ENCODE assay signal across 23 cellular contexts in the genomic region with DNA sequence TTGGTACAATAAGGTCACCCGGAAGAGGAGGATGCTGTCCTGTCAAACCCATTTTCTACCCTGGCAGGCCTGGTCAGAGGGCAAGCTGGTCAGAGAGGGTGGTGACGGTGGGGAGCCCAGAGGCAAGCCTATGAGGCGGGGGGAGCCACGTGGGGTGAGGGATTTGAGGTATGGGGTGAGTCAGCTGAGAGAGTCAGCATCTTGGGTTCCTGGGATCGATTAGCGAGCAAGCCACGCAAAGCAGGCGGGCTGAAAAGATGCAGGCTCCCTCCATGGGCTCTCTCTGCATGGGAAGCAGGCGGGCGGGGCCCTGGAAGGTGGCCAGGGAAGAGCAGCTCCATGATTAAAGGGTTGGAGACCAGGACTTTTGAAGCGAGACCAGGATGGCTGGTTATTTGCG. TPM values are rescaled to one million over a fixed set of nuclear protein-coding genes. Genes with fewer than 3 reads are reported as not detected.
A peak's percentile ranks its signal among the peaks of the same experiment; 100 is the strongest.
DNase-seq lines count a peak whose midpoint lies in the region; ATAC-seq and TF ChIP-seq lines count a peak whose summit lies in the region.
"Had no signal": no experiment of that assay in that cellular context is flagged by ENCODE, and none has a peak within 500 bp of the region (broad histone marks: within the 10 kb centered on the region; RNA-seq: fewer than 3 reads in every experiment).

No MANE protein-coding gene starts in this region.

- ATAC-seq in SK-N-SH treated with all-trans-retinoic acid at 6 μM for 48 hours (0 out of 3 replicates have a peak, but pooled peaks have one; percentile 15), HG03159 (IDR thresholded peaks at IDR 0.05; ENCODE audit: unreplicated experiment) (no peak)
- ATAC-seq: activated T-cell treated with anti-CD3 and anti-CD28 coated beads, Interleukin-2, amount 50 U/mL, for 4 hours; naive thymus-derived CD4-positive, alpha-beta T cell; Right ventricle myocardium inferior had no signal

- TF ChIP-seq RAD21 in SK-N-SH (IDR thresholded peaks at IDR 0.05; ENCODE audit: low read length), result no peak

- H3K4me2 ChIP-seq in SK-N-SH (no peak overlapping the region), GM23248 (ENCODE audit: unreplicated experiment) (no peak overlapping the region)

- H3K4me1 ChIP-seq in SK-N-SH (ENCODE audit: control insufficient read depth in 1 of 2, insufficient read depth in 2 of 2, low read depth in 1 of 2, low read length in 1 of 2) (peaks cover 0 to 18% of the 10 kb centered on the region in 2 experiments; a peak in 1 of 4 replicates), GM23248 (ENCODE audit: insufficient read depth) (no peaks in the 10 kb centered on the region), endodermal cell (ENCODE audit: control insufficient read depth, insufficient read depth, low read length) (peaks cover 17% of the 10 kb centered on the region)
- H3K4me1 ChIP-seq: transverse colon had no signal

- no peaks in the 10 kb centered on the region for H4K20me1 ChIP-seq in SK-N-SH (ENCODE audit: insufficient read depth)
- H4K20me1 ChIP-seq in GM23248 (ENCODE audit: insufficient read depth), result no peaks in the 10 kb centered on the region

- 81% methylated on average over 9 of the region's 12 CpGs for WGBS in SK-N-SH (ENCODE audit: low lambda C conversion rate)
- WGBS in GM23248 (ENCODE audit: low coverage in 1 of 2, low lambda C conversion rate in 2 of 2, missing lambda C conversion rate in 2 of 2), 2 experiments, result 36 to 39% methylated on average over 8 to 12 of the region's 12 CpGs
- 89 to 98% methylated on average over 8 to 12 of the region's 12 CpGs for WGBS in endodermal cell (ENCODE audit: insufficient coverage in 1 of 2, insufficient read length in 1 of 2), 2 experiments

- POLR2A ChIA-PET in SK-N-SH (lab: Yijun Ruan, JAX), result no interaction called here
- POLR2A ChIA-PET in activated CD4-positive, alpha-beta memory T cell treated with anti-CD3 and anti-CD28 coated beads for 36 hours (lab: Charles Lee), result no interaction called here

- H3K79me2 ChIP-seq in SK-N-SH (ENCODE audit: insufficient read depth) (no peaks in the 10 kb centered on the region), GM23248 (ENCODE audit: insufficient read depth) (no peaks in the 10 kb centered on the region)

- no peak overlapping the region for H3K27ac Mint-ChIP-seq in endodermal cell
- no peak overlapping the region for H3K27ac Mint-ChIP-seq in activated CD4-positive, alpha-beta memory T cell treated with anti-CD3 and anti-CD28 coated beads for 36 hours
- H3K27ac Mint-ChIP-seq: CD4-positive, alpha-beta memory T cell; naive thymus-derived CD4-positive, alpha-beta T cell had no signal

- no peak for TF ChIP-seq CTCF in SK-N-SH (IDR thresholded peaks at IDR 0.05)
- TF ChIP-seq CTCF in endodermal cell (conservative IDR thresholded peaks at IDR 0.05), result no peak

- H3K36me3 ChIP-seq in SK-N-SH (replicated peaks in 1 of 2; ENCODE audit: control insufficient read depth in 1 of 2, insufficient read depth in 2 of 2, low read length in 1 of 2), result no peaks in the 10 kb centered on the region
- H3K36me3 ChIP-seq in GM23248 (ENCODE audit: low read depth), result no peaks in the 10 kb centered on the region
- no peaks in the 10 kb centered on the region for H3K36me3 ChIP-seq in endodermal cell (ENCODE audit: control insufficient read depth, insufficient read depth, low read length)
- H3K36me3 ChIP-seq: cardiac muscle cell, ovary, stomach, transverse colon had no signal

- no peaks in the 10 kb centered on the region for H3K9me3 Mint-ChIP-seq in endodermal cell
- no peaks in the 10 kb centered on the region for H3K9me3 Mint-ChIP-seq in activated CD4-positive, alpha-beta memory T cell treated with anti-CD3 and anti-CD28 coated beads for 36 hours
- H3K9me3 Mint-ChIP-seq: activated T-cell treated with anti-CD3 and anti-CD28 coated beads, Interleukin-2, amount 50 U/mL, for 4 hours had no signal

- no peak overlapping the region for H3K9ac ChIP-seq in SK-N-SH
- H3K9ac ChIP-seq in GM23248, result no peak overlapping the region
- H3K9ac ChIP-seq in endodermal cell (ENCODE audit: extremely low read depth, low read length, poor library complexity, severe bottlenecking), result no peak overlapping the region

- H3K9me3 ChIP-seq in SK-N-SH, result no peaks in the 10 kb centered on the region
- H3K9me3 ChIP-seq in GM23248 (ENCODE audit: low read depth), result no peaks in the 10 kb centered on the region
- no peaks in the 10 kb centered on the region for H3K9me3 ChIP-seq in endodermal cell (ENCODE audit: control insufficient read depth, low read length)
- H3K9me3 ChIP-seq: ovary, stomach, transverse colon had no signal

- no peak overlapping the region for H3K4me3 ChIP-seq in SK-N-SH (ENCODE audit: low read depth in 2 of 2, low read length in 1 of 2)
- no peak overlapping the region for H3K4me3 ChIP-seq in GM23248
- H3K4me3 ChIP-seq in endodermal cell (ENCODE audit: low read length), result no peak overlapping the region
- H3K4me3 ChIP-seq: cardiac muscle cell, ovary, stomach, transverse colon had no signal

- H3K27me3 ChIP-seq in SK-N-SH (ENCODE audit: insufficient read depth), result no peaks in the 10 kb centered on the region; the same call in 1 of the 2 replicates
- H3K27me3 ChIP-seq in GM23248 (replicated peaks; ENCODE audit: insufficient read depth), result peaks cover 7% of the 10 kb centered on the region
- no peaks in the 10 kb centered on the region for H3K27me3 ChIP-seq in endodermal cell (ENCODE audit: control insufficient read depth, insufficient read depth, low read length, poor library complexity, severe bottlenecking)
- H3K27me3 ChIP-seq: cardiac muscle cell, ovary, stomach, transverse colon had no signal

- H3K9me2 ChIP-seq in SK-N-SH (no peaks in the 10 kb centered on the region), GM23248 (ENCODE audit: insufficient read depth) (no peaks in the 10 kb centered on the region)

- DNase-seq in SK-N-SH (no peak), GM23248 (peak; percentile 54), endodermal cell (peak; percentile 44)
- no peak for DNase-seq in NK-92 treated with Interleukin-12 subunit alpha and Interleukin-12 subunit beta, amount 100 ng/mL, for 24 hours (lab: John Stamatoyannopoulos, UW)
- DNase-seq in activated CD4-positive, alpha-beta memory T cell treated with anti-CD3 and anti-CD28 coated beads for 36 hours, result no peak
- no peak for DNase-seq in stimulated activated CD8-positive, alpha-beta memory T cell treated with anti-CD3 and anti-CD28 coated beads, Interleukin-4, amount 100 ng/mL, for 48 hours
- DNase-seq: activated naive CD4-positive, alpha-beta T cell treated with Interleukin-2 at 50 U/mL for 16 hours; activated T-cell treated with anti-CD3 and anti-CD28 coated beads, Interleukin-2, amount 50 U/mL, for 4 hours; CD4-positive, alpha-beta memory T cell; cortex of kidney; mammary epithelial cell; naive thymus-derived CD4-positive, alpha-beta T cell; NCI-H2081 treated with DMSO at 0.1 percent for 48 hours; NCI-H524 treated with DMSO at 0.1 percent for 48 hours; ovary; stimulated activated CD4-positive, alpha-beta T cell treated with anti-CD3 and anti-CD28 coated beads, Interleukin-12 subunit alpha, Interleukin-12 subunit beta, amount 100 ng/mL, for 4 hours; stimulated activated CD4-positive, alpha-beta T cell treated with anti-CD3 and anti-CD28 coated beads, Interleukin-4, amount 100 ng/mL, for 4 hours; stomach; transverse colon had no signal

- CTCF ChIA-PET in SK-N-SH (lab: Yijun Ruan, JAX), result interaction anchor here (1.4 kb wide), 1 partner anchor 102 kb away, joined by 3 read pairs; the partner anchor contains the start of gene EPHB3
- CTCF ChIA-PET in activated CD4-positive, alpha-beta memory T cell treated with anti-CD3 and anti-CD28 coated beads for 36 hours (lab: Charles Lee), result no interaction called here

- no peaks in the 10 kb centered on the region for H3K27me3 Mint-ChIP-seq in endodermal cell (ENCODE audit: insufficient read depth)
- H3K27me3 Mint-ChIP-seq in activated CD4-positive, alpha-beta memory T cell treated with anti-CD3 and anti-CD28 coated beads for 36 hours, result peaks cover 6% of the 10 kb centered on the region

- intact Hi-C loops in activated CD4-positive, alpha-beta memory T cell treated with anti-CD3 and anti-CD28 coated beads for 36 hours (cut with micrococcal nuclease), result no loop called here

- H3F3A ChIP-seq in SK-N-SH (replicated peaks; ENCODE audit: insufficient read depth) (no peaks in the 10 kb centered on the region), GM23248 (ENCODE audit: insufficient read depth) (0 out of 2 replicates have a peak, but pooled peaks cover 3% of the 10 kb centered on the region)

- no peak for TF ChIP-seq EP300 in SK-N-SH (IDR thresholded peaks at IDR 0.05; ENCODE audit: borderline replicate concordance in 1 of 2, low read depth in 1 of 2, low read length in 1 of 2)

- no peaks in the 10 kb centered on the region for H3K36me3 Mint-ChIP-seq in endodermal cell (ENCODE audit: low read depth)
- H3K36me3 Mint-ChIP-seq in activated CD4-positive, alpha-beta memory T cell treated with anti-CD3 and anti-CD28 coated beads for 36 hours, result no peaks in the 10 kb centered on the region
- H3K36me3 Mint-ChIP-seq: CD4-positive, alpha-beta memory T cell; naive thymus-derived CD4-positive, alpha-beta T cell had no signal

- H2AFZ ChIP-seq in SK-N-SH (ENCODE audit: low read depth) (no peak overlapping the region), GM23248 (no peak overlapping the region)

- H3K4me1 Mint-ChIP-seq in endodermal cell, result peaks cover 52% of the 10 kb centered on the region
- H3K4me1 Mint-ChIP-seq in activated CD4-positive, alpha-beta memory T cell treated with anti-CD3 and anti-CD28 coated beads for 36 hours (ENCODE audit: low read depth), result no peaks in the 10 kb centered on the region
- H3K4me1 Mint-ChIP-seq: CD4-positive, alpha-beta memory T cell had no signal

- no peak overlapping the region for H3K27ac ChIP-seq in SK-N-SH (ENCODE audit: low read depth in 2 of 2, low read length in 1 of 2)
- H3K27ac ChIP-seq in GM23248, result no peak overlapping the region
- no peak overlapping the region for H3K27ac ChIP-seq in endodermal cell (ENCODE audit: low read depth, low read length)
- H3K27ac ChIP-seq: cardiac muscle cell, ovary, stomach, transverse colon had no signal

- no peak overlapping the region for H3K4me3 Mint-ChIP-seq in endodermal cell
- H3K4me3 Mint-ChIP-seq in activated CD4-positive, alpha-beta memory T cell treated with anti-CD3 and anti-CD28 coated beads for 36 hours, result no peak overlapping the region
- H3K4me3 Mint-ChIP-seq: activated T-cell treated with anti-CD3 and anti-CD28 coated beads, Interleukin-2, amount 50 U/mL, for 4 hours; CD4-positive, alpha-beta memory T cell; naive thymus-derived CD4-positive, alpha-beta T cell had no signal

- in situ Hi-C loops in GM23248 (cut with MboI), result no loop called here

RNA-seq across cellular contexts. Expression of gene MAGEF1, which starts 48.1 kb away (rescaled TPM):
- polyA plus RNA-seq in SK-N-SH (2012; rRNA removed) (38.1 and 45.2 TPM in 2 replicates), GM23248 (2016; fragmentation: Nextera tagmentation; extraction: Ambion mirVana) (38.7 and 39.0 TPM in 2 replicates)
- 52.0 and 54.8 TPM in 2 replicates for polyA plus RNA-seq in SK-N-SH (2012; cell fraction: cytosol; rRNA removed)
- 17.9 and 18.3 TPM in 2 replicates for polyA plus RNA-seq in SK-N-SH (2012; cell fraction: nucleus; rRNA removed)
- total RNA-seq in GM23248 (2014; rRNA removed; shearing (Covaris generic)), result 25.0 and 38.9 TPM in 2 replicates
- total RNA-seq in endodermal cell, result 10 to 100 TPM; 61.3 to 86.5 TPM
- polyA plus RNA-seq in endodermal cell (2013, experiment 1 of 2), result 76.3 TPM
- polyA plus RNA-seq in endodermal cell (2013, experiment 2 of 2), result 65.0 TPM
- 10 to 100 TPM; 20.6 to 22.5 TPM for total RNA-seq in activated CD4-positive, alpha-beta memory T cell treated with anti-CD3 and anti-CD28 coated beads for 36 hours

Comparison
In these comparisons a context has a peak if more than half of its experiments do, and no peak if none do; other contexts are left out.
1. DNase-seq: peak in GM23248 (single experiment) and endodermal cell (single experiment); none in SK-N-SH (single experiment), NK-92 treated with Interleukin-12 subunit alpha and Interleukin-12 subunit beta, amount 100 ng/mL, for 24 hours (single experiment), activated CD4-positive, alpha-beta memory T cell treated with anti-CD3 and anti-CD28 coated beads for 36 hours (single experiment) and stimulated activated CD8-positive, alpha-beta memory T cell treated with anti-CD3 and anti-CD28 coated beads, Interleukin-4, amount 100 ng/mL, for 48 hours (single experiment).